Comparison of ENCODE assay signal across 28 cellular contexts in the genomic region with DNA sequence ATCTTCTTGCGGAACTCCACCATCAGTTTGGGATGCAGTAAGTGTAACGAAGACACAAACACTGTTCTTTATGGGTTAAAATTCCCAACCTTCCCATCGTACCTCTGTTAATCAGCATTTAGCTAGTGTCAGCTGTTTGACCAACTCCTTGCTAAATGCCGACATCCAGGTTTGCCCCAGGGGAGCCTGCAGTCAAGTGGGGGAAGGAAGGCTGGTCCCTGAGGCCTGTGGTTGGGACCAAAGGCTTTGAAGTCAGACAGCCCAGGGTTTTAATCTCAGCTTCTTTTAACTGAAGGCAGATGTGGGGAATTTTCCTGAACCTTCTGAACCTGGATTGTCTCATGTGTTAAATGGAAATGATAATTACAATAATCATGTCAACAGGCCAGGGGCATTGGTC.
"Had no signal": no experiment of that assay in that cellular context is flagged by ENCODE, and none has a peak within 500 bp of the region (broad histone marks: within the 10 kb centered on the region; RNA-seq: fewer than 3 reads in every experiment).

No MANE protein-coding gene starts in this region.

- H3K36me3 ChIP-seq: ascending aorta, breast epithelium, cardiac muscle cell, colonic mucosa, gastrocnemius medialis, heart left ventricle had no signal

- H3K9me3 ChIP-seq: ascending aorta, breast epithelium, colonic mucosa, gastrocnemius medialis, heart left ventricle had no signal

- H3K27ac ChIP-seq: ascending aorta, breast epithelium, cardiac muscle cell, colonic mucosa, dorsolateral prefrontal cortex, foreskin keratinocyte, gastrocnemius medialis, heart left ventricle had no signal

- H3K4me1 ChIP-seq: ascending aorta, breast epithelium, colonic mucosa, foreskin keratinocyte, gastrocnemius medialis, heart left ventricle had no signal

- H3K27me3 ChIP-seq: ascending aorta, colonic mucosa, foreskin keratinocyte, gastrocnemius medialis had no signal

- ATAC-seq: activated CD4-positive, alpha-beta T cell treated with anti-CD3 and anti-CD28 coated beads for 36 hours; activated CD8-positive, alpha-beta memory T cell treated with anti-CD3 and anti-CD28 coated beads, Interleukin-2, amount 10 ng/mL, durations not matched to agents 7 days and 5 days; activated CD8-positive, alpha-beta T cell treated with anti-CD3 and anti-CD28 coated beads, Interleukin-2, amount 10 ng/mL, durations not matched to agents 7 days and 5 days; esophagus mucosa; foreskin keratinocyte; gastrocnemius medialis; heart left ventricle had no signal

- DNase-seq: activated CD4-positive, alpha-beta memory T cell treated with anti-CD3 and anti-CD28 coated beads for 36 hours; activated CD4-positive, alpha-beta T cell treated with anti-CD3 and anti-CD28 coated beads for 36 hours; activated CD4-positive, alpha-beta T cell treated with anti-CD3 and anti-CD28 coated beads, Interleukin-2, amount 10 ng/mL, durations not matched to agents 24 days and 14 days; activated CD4-positive, CD25-positive, alpha-beta regulatory T cell; activated CD4-positive, CD25-positive, alpha-beta regulatory T cell treated with anti-CD3 and anti-CD28 coated beads, Interleukin-2, amount 50 U/mL, for 72 hours; activated CD8-positive, alpha-beta memory T cell treated with anti-CD3 and anti-CD28 coated beads, Interleukin-2, amount 10 ng/mL, durations not matched to agents 7 days and 5 days; activated CD8-positive, alpha-beta memory T cell treated with anti-CD3 and anti-CD28 coated beads, Interleukin-2, amount 50 U/mL, for 4 hours; activated CD8-positive, alpha-beta T cell treated with anti-CD3 and anti-CD28 coated beads, Interleukin-2, amount 10 ng/mL, durations not matched to agents 7 days and 5 days; activated effector memory CD4-positive, alpha-beta T cell treated with anti-CD3 and anti-CD28 coated beads, Interleukin-2, amount 50 U/mL, for 16 hours; activated naive CD4-positive, alpha-beta T cell treated with anti-CD3 and anti-CD28 coated beads for 36 hours; activated naive CD8-positive, alpha-beta T cell treated with anti-CD3 and anti-CD28 coated beads for 36 hours; activated T-cell treated with anti-CD3 and anti-CD28 coated beads, Interleukin-2, amount 50 U/mL, for 1 hour; activated T-cell treated with anti-CD3 and anti-CD28 coated beads, Interleukin-2, amount 50 U/mL, for 48 hours; central memory CD4-positive, alpha-beta T cell; cerebellar nuclear complex; colonic mucosa; dorsolateral prefrontal cortex; effector memory CD4-positive, alpha-beta T cell; endodermal cell; foreskin keratinocyte; gastrocnemius medialis; glutamatergic neuron; heart left ventricle; T-helper 2 cell had no signal

- H3K4me3 ChIP-seq: ascending aorta, breast epithelium, cardiac muscle cell, colonic mucosa, dorsolateral prefrontal cortex, gastrocnemius medialis, heart left ventricle had no signal
